ENCODE assay signal across 1 cellular context in genomic region chr4:3270141-3270611, GRCh38.
TF ChIP-seq lines count a peak whose summit lies in the region.

No MANE protein-coding gene starts in this region.

TF ChIP-seq in GM23338, 12 proteins besides CTCF, POLR2A, EP300 and RAD21 (continued from another document):
- TF ChIP-seq, protein P1, sequence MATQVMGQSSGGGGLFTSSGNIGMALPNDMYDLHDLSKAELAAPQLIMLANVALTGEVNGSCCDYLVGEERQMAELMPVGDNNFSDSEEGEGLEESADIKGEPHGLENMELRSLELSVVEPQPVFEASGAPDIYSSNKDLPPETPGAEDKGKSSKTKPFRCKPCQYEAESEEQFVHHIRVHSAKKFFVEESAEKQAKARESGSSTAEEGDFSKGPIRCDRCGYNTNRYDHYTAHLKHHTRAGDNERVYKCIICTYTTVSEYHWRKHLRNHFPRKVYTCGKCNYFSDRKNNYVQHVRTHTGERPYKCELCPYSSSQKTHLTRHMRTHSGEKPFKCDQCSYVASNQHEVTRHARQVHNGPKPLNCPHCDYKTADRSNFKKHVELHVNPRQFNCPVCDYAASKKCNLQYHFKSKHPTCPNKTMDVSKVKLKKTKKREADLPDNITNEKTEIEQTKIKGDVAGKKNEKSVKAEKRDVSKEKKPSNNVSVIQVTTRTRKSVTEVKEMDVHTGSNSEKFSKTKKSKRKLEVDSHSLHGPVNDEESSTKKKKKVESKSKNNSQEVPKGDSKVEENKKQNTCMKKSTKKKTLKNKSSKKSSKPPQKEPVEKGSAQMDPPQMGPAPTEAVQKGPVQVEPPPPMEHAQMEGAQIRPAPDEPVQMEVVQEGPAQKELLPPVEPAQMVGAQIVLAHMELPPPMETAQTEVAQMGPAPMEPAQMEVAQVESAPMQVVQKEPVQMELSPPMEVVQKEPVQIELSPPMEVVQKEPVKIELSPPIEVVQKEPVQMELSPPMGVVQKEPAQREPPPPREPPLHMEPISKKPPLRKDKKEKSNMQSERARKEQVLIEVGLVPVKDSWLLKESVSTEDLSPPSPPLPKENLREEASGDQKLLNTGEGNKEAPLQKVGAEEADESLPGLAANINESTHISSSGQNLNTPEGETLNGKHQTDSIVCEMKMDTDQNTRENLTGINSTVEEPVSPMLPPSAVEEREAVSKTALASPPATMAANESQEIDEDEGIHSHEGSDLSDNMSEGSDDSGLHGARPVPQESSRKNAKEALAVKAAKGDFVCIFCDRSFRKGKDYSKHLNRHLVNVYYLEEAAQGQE (IDR thresholded peaks at IDR 0.05; ENCODE audit: unreplicated experiment), result no peak
- TF ChIP-seq CREB1 (CRISPR knock-in tag; IDR thresholded peaks at IDR 0.05; ENCODE audit: low read depth), result no peak
- TF ChIP-seq EZH2phosphoT487 (IDR thresholded peaks at IDR 0.05; ENCODE audit: unreplicated experiment), result no peak
- TF ChIP-seq ZNF114 (CRISPR knock-in tag; IDR thresholded peaks at IDR 0.05), result no peak
- TF ChIP-seq, protein P2, sequence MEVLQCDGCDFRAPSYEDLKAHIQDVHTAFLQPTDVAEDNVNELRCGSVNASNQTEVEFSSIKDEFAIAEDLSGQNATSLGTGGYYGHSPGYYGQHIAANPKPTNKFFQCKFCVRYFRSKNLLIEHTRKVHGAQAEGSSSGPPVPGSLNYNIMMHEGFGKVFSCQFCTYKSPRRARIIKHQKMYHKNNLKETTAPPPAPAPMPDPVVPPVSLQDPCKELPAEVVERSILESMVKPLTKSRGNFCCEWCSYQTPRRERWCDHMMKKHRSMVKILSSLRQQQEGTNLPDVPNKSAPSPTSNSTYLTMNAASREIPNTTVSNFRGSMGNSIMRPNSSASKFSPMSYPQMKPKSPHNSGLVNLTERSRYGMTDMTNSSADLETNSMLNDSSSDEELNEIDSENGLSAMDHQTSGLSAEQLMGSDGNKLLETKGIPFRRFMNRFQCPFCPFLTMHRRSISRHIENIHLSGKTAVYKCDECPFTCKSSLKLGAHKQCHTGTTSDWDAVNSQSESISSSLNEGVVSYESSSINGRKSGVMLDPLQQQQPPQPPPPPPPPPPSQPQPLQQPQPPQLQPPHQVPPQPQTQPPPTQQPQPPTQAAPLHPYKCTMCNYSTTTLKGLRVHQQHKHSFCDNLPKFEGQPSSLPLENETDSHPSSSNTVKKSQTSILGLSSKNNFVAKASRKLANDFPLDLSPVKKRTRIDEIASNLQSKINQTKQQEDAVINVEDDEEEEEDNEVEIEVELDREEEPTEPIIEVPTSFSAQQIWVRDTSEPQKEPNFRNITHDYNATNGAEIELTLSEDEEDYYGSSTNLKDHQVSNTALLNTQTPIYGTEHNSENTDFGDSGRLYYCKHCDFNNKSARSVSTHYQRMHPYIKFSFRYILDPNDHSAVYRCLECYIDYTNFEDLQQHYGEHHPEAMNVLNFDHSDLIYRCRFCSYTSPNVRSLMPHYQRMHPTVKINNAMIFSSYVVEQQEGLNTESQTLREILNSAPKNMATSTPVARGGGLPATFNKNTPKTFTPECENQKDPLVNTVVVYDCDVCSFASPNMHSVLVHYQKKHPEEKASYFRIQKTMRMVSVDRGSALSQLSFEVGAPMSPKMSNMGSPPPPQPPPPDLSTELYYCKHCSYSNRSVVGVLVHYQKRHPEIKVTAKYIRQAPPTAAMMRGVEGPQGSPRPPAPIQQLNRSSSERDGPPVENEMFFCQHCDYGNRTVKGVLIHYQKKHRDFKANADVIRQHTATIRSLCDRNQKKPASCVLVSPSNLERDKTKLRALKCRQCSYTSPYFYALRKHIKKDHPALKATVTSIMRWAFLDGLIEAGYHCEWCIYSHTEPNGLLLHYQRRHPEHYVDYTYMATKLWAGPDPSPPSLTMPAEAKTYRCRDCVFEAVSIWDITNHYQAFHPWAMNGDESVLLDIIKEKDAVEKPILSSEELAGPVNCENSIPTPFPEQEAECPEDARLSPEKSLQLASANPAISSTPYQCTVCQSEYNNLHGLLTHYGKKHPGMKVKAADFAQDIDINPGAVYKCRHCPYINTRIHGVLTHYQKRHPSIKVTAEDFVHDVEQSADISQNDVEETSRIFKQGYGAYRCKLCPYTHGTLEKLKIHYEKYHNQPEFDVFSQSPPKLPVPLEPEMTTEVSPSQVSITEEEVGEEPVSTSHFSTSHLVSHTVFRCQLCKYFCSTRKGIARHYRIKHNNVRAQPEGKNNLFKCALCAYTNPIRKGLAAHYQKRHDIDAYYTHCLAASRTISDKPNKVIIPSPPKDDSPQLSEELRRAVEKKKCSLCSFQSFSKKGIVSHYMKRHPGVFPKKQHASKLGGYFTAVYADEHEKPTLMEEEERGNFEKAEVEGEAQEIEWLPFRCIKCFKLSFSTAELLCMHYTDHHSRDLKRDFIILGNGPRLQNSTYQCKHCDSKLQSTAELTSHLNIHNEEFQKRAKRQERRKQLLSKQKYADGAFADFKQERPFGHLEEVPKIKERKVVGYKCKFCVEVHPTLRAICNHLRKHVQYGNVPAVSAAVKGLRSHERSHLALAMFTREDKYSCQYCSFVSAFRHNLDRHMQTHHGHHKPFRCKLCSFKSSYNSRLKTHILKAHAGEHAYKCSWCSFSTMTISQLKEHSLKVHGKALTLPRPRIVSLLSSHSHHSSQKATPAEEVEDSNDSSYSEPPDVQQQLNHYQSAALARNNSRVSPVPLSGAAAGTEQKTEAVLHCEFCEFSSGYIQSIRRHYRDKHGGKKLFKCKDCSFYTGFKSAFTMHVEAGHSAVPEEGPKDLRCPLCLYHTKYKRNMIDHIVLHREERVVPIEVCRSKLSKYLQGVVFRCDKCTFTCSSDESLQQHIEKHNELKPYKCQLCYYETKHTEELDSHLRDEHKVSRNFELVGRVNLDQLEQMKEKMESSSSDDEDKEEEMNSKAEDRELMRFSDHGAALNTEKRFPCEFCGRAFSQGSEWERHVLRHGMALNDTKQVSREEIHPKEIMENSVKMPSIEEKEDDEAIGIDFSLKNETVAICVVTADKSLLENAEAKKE (CRISPR knock-in tag; IDR thresholded peaks at IDR 0.05), result no peak
TF ChIP-seq in GM23338: peak in this region for 0.
